8 cellular contexts compared by ENCODE assay signal in the genomic region with DNA sequence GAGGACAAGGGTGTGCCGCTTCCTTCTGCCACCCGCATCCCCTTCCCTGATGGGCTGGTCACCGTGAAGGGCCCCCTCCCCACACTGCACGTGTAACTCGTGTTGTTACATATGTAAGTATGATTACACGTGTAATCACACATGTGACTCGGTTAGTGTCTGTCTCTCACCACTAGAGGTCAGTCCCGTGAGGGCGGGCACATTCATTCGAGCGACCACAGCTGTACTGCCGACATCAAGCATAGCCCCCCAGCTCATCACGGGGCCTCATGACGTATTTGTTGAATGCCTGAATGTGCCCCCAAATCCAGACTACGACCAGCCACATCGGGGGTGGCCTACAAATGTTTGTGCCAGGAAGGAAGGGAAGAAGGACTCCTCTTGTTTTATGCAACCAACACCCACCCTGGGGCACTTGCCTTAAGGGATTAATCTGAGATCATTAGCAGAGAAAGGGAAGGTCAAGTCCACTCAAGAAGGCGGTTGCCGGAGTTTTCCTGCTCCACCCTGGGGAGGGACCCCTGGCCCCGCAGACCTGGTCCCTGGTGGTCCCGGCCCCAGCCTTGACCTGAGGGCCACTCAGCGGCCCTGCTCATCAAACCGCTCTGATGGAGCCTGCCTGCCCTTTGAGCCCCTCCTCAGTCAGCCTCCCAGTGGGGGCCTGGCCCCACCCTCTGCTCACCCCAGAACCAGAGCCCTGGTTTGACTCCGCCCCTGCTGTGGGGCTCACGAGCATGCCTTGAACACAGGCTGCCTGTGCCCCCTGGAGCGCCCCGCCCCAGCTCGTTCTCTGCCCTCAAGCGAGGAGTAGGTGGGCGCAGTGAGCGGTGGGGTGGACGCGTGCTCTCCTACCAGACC. TPM values are rescaled to one million over a fixed set of nuclear protein-coding genes. Genes with fewer than 3 reads are reported as not detected.
DNase-seq lines count a peak whose midpoint lies in the region; ATAC-seq and TF ChIP-seq lines count a peak whose summit lies in the region.

No MANE protein-coding gene starts in this region.

- H2BK5ac ChIP-seq in neuronal stem cell (ENCODE audit: low read length): peak overlapping the region; percentile 83

- no peak overlapping the region for H3K4me2 ChIP-seq in neuronal stem cell (ENCODE audit: insufficient read depth, low read length, poor library complexity, severe bottlenecking)

- no peaks in the 10 kb centered on the region for H3K9me3 Mint-ChIP-seq in activated CD4-positive, alpha-beta T cell treated with anti-CD3 and anti-CD28 coated beads for 36 hours (ENCODE audit: low read depth)

- H3K4me1 ChIP-seq in neuronal stem cell (ENCODE audit: control insufficient read depth in 2 of 2, insufficient read depth in 1 of 2, low read depth in 1 of 2, low read length in 2 of 2): peaks cover 7 to 20% of the 10 kb centered on the region in 2 donors

- peaks cover 2% of the 10 kb centered on the region for H3K27me3 Mint-ChIP-seq in activated CD4-positive, alpha-beta T cell treated with anti-CD3 and anti-CD28 coated beads for 36 hours

- H2BK120ac ChIP-seq in neuronal stem cell (ENCODE audit: low read depth, low read length): no peak overlapping the region

- H3K9me3 ChIP-seq in neuronal stem cell (replicated peaks in 1 of 2; ENCODE audit: control insufficient read depth in 2 of 2, insufficient read depth in 1 of 2, low read depth in 1 of 2, low read length in 2 of 2): peaks cover 0 to 7% of the 10 kb centered on the region in 2 donors

- intact Hi-C loops in activated CD4-positive, alpha-beta T cell treated with anti-CD3 and anti-CD28 coated beads for 36 hours (cut with DNase I, micrococcal nuclease): loop anchor here in 1 of 2 experiments (10.0 kb wide), 2 partner anchors 959 to 1289 kb away; no protein-coding TSS in a partner anchor

- H3K23ac ChIP-seq in neuronal stem cell (ENCODE audit: low read depth, low read length, poor library complexity): peak overlapping the region; percentile 89

- DNase-seq in GM12864 (ENCODE audit: low read depth) (no peak), LoVo (ENCODE audit: low spot score) (peak; percentile 22), neuronal stem cell (ENCODE audit: low spot score) (no peak), cortex of kidney (lab: John Stamatoyannopoulos, UW) (no peak), A172 (ENCODE audit: low spot score) (no peak)
- peak; percentile 72 for DNase-seq in activated CD4-positive, alpha-beta T cell treated with anti-CD3 and anti-CD28 coated beads for 36 hours
- peak; percentile 18 for DNase-seq in effector CD4-positive, alpha-beta T cell

- peak; percentile 77 for TF ChIP-seq CTCF in GM12864 (IDR thresholded peaks at IDR 0.05; ENCODE audit: low read depth, low read length, missing control alignments)

- H3K36me3 ChIP-seq in neuronal stem cell (replicated peaks in 1 of 2; ENCODE audit: control insufficient read depth in 2 of 2, insufficient read depth in 2 of 2, low read length in 2 of 2): peaks cover 0 to 4% of the 10 kb centered on the region in 2 donors

- ATAC-seq in GM21825 (IDR thresholded peaks at IDR 0.05; ENCODE audit: unreplicated experiment): peak; percentile 57
- ATAC-seq in activated CD4-positive, alpha-beta T cell treated with anti-CD3 and anti-CD28 coated beads for 36 hours: peak; percentile 92

- peaks cover 5% of the 10 kb centered on the region for H3K4me1 Mint-ChIP-seq in activated CD4-positive, alpha-beta T cell treated with anti-CD3 and anti-CD28 coated beads for 36 hours

- no peaks in the 10 kb centered on the region for H3K36me3 Mint-ChIP-seq in activated CD4-positive, alpha-beta T cell treated with anti-CD3 and anti-CD28 coated beads for 36 hours (ENCODE audit: low read depth)

- no peak overlapping the region for H3K9ac ChIP-seq in neuronal stem cell (ENCODE audit: low read depth, low read length, poor library complexity)

- peak overlapping the region; percentile 95 for H2BK12ac ChIP-seq in neuronal stem cell (ENCODE audit: low read length)

- no peak overlapping the region for H2AFZ ChIP-seq in neuronal stem cell (ENCODE audit: low read length)

- peak overlapping the region; percentile 63 for H3K14ac ChIP-seq in neuronal stem cell (ENCODE audit: low read length)

- POLR2A ChIA-PET in activated CD4-positive, alpha-beta T cell treated with anti-CD3 and anti-CD28 coated beads for 36 hours (lab: Charles Lee): no interaction called here

- H3K27ac Mint-ChIP-seq in activated CD4-positive, alpha-beta T cell treated with anti-CD3 and anti-CD28 coated beads for 36 hours: no peak overlapping the region

- peak overlapping the region; percentile 92 for H2BK15ac ChIP-seq in neuronal stem cell (ENCODE audit: low read length)

- H3K4me3 Mint-ChIP-seq in activated CD4-positive, alpha-beta T cell treated with anti-CD3 and anti-CD28 coated beads for 36 hours: peak overlapping the region; percentile 27

- H3K4me3 ChIP-seq in GM12864 (ENCODE audit: low read depth, low read length): no peak overlapping the region
- no peak overlapping the region for H3K4me3 ChIP-seq in neuronal stem cell (ENCODE audit: low read length in 2 of 2)

- H2AK5ac ChIP-seq in neuronal stem cell (ENCODE audit: low read depth, low read length): peak overlapping the region; percentile 98

- peaks cover 2% of the 10 kb centered on the region for H3K79me1 ChIP-seq in neuronal stem cell (ENCODE audit: low read depth, low read length)

- H4K91ac ChIP-seq in neuronal stem cell (ENCODE audit: low read depth, low read length, poor library complexity): peak overlapping the region; percentile 9

- H3K27me3 ChIP-seq in neuronal stem cell (ENCODE audit: control insufficient read depth in 3 of 3, insufficient read depth in 3 of 3, low read depth in 1 of 3, low read length in 3 of 3): no peaks in the 10 kb centered on the region

- no peak overlapping the region for H4K8ac ChIP-seq in neuronal stem cell (ENCODE audit: low read depth, low read length)

- peak overlapping the region; percentile 84 for H3K18ac ChIP-seq in neuronal stem cell (ENCODE audit: low read length)

- WGBS in neuronal stem cell (ENCODE audit: extremely low coverage in 2 of 2, insufficient read length in 2 of 2, insufficient replicate concordance in 1 of 2), 2 donors: no CpG with 5 or more reads among the region's 32 CpGs

- CTCF ChIA-PET in activated CD4-positive, alpha-beta T cell treated with anti-CD3 and anti-CD28 coated beads for 36 hours (lab: Charles Lee): interaction anchor here (0.6 to 1.8 kb wide), 13 partner anchors 11 to 1084 kb away, joined by 3 to 9 read pairs (median 5); no protein-coding TSS in a partner anchor

- H3K4ac ChIP-seq in neuronal stem cell (ENCODE audit: low read length): no peak overlapping the region

- H3K27ac ChIP-seq in neuronal stem cell (replicated peaks; ENCODE audit: low read length): no peak overlapping the region

RNA-seq across cellular contexts. Expression of a gene that starts 52.8 kb away (rescaled TPM):
- total RNA-seq in activated CD4-positive, alpha-beta T cell treated with anti-CD3 and anti-CD28 coated beads for 36 hours: under 1 TPM; 0.11 to 0.14 TPM
- polyA plus RNA-seq in neuronal stem cell (2013, experiment 1 of 2): 196 TPM
- 194 TPM for polyA plus RNA-seq in neuronal stem cell (2013, experiment 2 of 2)
- 0.05 and 0.90 TPM in 2 replicates for total RNA-seq in A172 (2014; rRNA removed; shearing (Covaris generic))

Comparison
In these comparisons a context has a peak if more than half of its experiments do, and no peak if none do; other contexts are left out.
1. DNase-seq: peak in LoVo (single experiment), activated CD4-positive, alpha-beta T cell treated with anti-CD3 and anti-CD28 coated beads for 36 hours (single experiment) and effector CD4-positive, alpha-beta T cell (single experiment); none in GM12864 (single experiment), neuronal stem cell (single experiment), cortex of kidney (single experiment) and A172 (single experiment).